Comparison of ENCODE assay signal across 1 cellular context in genomic region chr7:106009511-106010226, GRCh38.
TF ChIP-seq lines count a peak whose summit lies in the region.

No MANE protein-coding gene starts in this region.

TF ChIP-seq in K562, 482 proteins besides CTCF, POLR2A, EP300 and RAD21 (continued from another document and continues in another):
- TF ChIP-seq ATF7 (IDR thresholded peaks at IDR 0.05): peak; percentile 82
- no peak for TF ChIP-seq MBD2 (IDR thresholded peaks at IDR 0.05; ENCODE audit: borderline replicate concordance, low read depth)
- TF ChIP-seq PURB (CRISPR knock-in tag; IDR thresholded peaks at IDR 0.05; ENCODE audit: low read depth): no peak
- no peak for TF ChIP-seq ZNF77 (CRISPR knock-in tag; IDR thresholded peaks at IDR 0.05)
- TF ChIP-seq ATF6 (CRISPR knock-in tag; IDR thresholded peaks at IDR 0.05): no peak
- no peak for TF ChIP-seq CLOCK (CRISPR knock-in tag; IDR thresholded peaks at IDR 0.05; ENCODE audit: borderline replicate concordance)
- no peak for TF ChIP-seq ZC3H11A (IDR thresholded peaks at IDR 0.05; ENCODE audit: low read depth, low read length)
- TF ChIP-seq TAF7 (tag; IDR thresholded peaks at IDR 0.05): no peak
- TF ChIP-seq ZNF57 (CRISPR knock-in tag; IDR thresholded peaks at IDR 0.05): no peak
- no peak for TF ChIP-seq E2F4 (CRISPR knock-in tag; IDR thresholded peaks at IDR 0.05; ENCODE audit: low read depth)
- no peak for TF ChIP-seq GMEB1 (CRISPR knock-in tag; IDR thresholded peaks at IDR 0.05)
- no peak for TF ChIP-seq FUS (optimal IDR thresholded peaks at IDR 0.05; ENCODE audit: low read depth, low read length)
- TF ChIP-seq SRSF1 (IDR thresholded peaks at IDR 0.05; ENCODE audit: low read depth, low read length): no peak
- TF ChIP-seq NR0B1 (IDR thresholded peaks at IDR 0.05; ENCODE audit: partially characterized antibody): no peak
- TF ChIP-seq MCM2 (IDR thresholded peaks at IDR 0.05; ENCODE audit: low read depth): 0 out of 2 replicates have a peak, but pooled peaks have one; percentile 67
- TF ChIP-seq FOXA3 (CRISPR knock-in tag; conservative IDR thresholded peaks at IDR 0.05 in 1 of 2, IDR thresholded peaks at IDR 0.05 in 1 of 2): no peak
- TF ChIP-seq SLC30A9 (CRISPR knock-in tag; IDR thresholded peaks at IDR 0.05): no peak
- TF ChIP-seq SIN3A (IDR thresholded peaks at IDR 0.05; ENCODE audit: borderline replicate concordance in 2 of 2, control insufficient read depth in 1 of 2, low read depth in 2 of 2, low read length in 2 of 2): no peak
- no peak for TF ChIP-seq ZBTB1 (CRISPR knock-in tag; IDR thresholded peaks at IDR 0.05; ENCODE audit: borderline replicate concordance, low read depth)
- TF ChIP-seq ZNF395 (CRISPR knock-in tag; IDR thresholded peaks at IDR 0.05): no peak
- no peak for TF ChIP-seq KLF1 (tag; IDR thresholded peaks at IDR 0.05)
- TF ChIP-seq ZBTB11 (CRISPR knock-in tag; IDR thresholded peaks at IDR 0.05): no peak; a peak in 1 of 6 replicates
- no peak for TF ChIP-seq ADNP (tag; IDR thresholded peaks at IDR 0.05)
- TF ChIP-seq PCBP2 (IDR thresholded peaks at IDR 0.05; ENCODE audit: low read depth, low read length, poor library complexity, severe bottlenecking): no peak
- no peak for TF ChIP-seq GATAD2B (IDR thresholded peaks at IDR 0.05; ENCODE audit: borderline replicate concordance)
- TF ChIP-seq CREB5 (CRISPR knock-in tag; IDR thresholded peaks at IDR 0.05): no peak
- TF ChIP-seq ZNF134 (CRISPR knock-in tag; conservative IDR thresholded peaks at IDR 0.05): no peak
- no peak for TF ChIP-seq SAFB2 (IDR thresholded peaks at IDR 0.05; ENCODE audit: borderline replicate concordance, low read depth, low read length, severe bottlenecking)
- no peak for TF ChIP-seq SAP30 (IDR thresholded peaks at IDR 0.05; ENCODE audit: borderline replicate concordance, insufficient read depth, low read depth, low read length, poor library complexity, severe bottlenecking)
- TF ChIP-seq RBM17 (IDR thresholded peaks at IDR 0.05; ENCODE audit: borderline replicate concordance, low read depth, low read length): no peak
- no peak for TF ChIP-seq ATF1 (CRISPR knock-in tag; IDR thresholded peaks at IDR 0.05)
- TF ChIP-seq ATF1 (tag; IDR thresholded peaks at IDR 0.05): peak; percentile 42; the same call in 1 of the 2 replicates
- no peak for TF ChIP-seq RHOXF2B (CRISPR knock-in tag; conservative IDR thresholded peaks at IDR 0.05)
